Comparison of ENCODE assay signal across 10 cellular contexts in the genomic region with DNA sequence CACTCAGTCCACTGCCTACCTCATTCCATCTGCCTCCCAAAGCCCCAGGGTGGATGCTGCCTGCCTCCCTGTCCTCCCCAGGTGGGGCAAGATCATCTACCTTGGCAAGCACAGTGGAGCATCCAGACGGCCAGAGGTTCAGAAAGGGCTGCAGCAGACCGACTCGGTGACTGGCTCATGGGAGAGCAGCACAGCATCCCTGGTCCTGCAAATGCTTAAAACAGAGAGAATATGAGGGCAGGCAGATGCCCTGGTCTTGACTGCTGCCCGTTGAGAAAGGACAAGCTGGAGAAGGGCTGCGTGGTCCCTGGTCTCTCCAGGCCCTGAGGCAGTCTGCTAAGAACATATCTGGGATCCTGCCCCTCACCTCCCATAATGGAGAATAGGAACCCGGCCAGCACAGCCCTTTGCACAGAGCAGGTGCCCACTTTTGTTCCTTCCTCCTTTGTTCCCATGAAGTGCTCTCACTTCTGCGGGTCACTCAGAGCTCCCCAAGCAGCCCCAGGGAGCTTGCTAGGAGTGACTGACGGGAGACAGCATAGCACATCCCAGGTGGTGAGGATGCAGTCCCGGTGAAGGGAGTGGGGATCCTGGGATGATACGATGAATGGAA. TPM values are rescaled to one million over a fixed set of nuclear protein-coding genes. Genes with fewer than 3 reads are reported as not detected.
DNase-seq lines count a peak whose midpoint lies in the region; ATAC-seq, FAIRE-seq and TF ChIP-seq lines count a peak whose summit lies in the region.
"Had no signal": no experiment of that assay in that cellular context is flagged by ENCODE, and none has a peak within 500 bp of the region (broad histone marks: within the 10 kb centered on the region; RNA-seq: fewer than 3 reads in every experiment).

No MANE protein-coding gene starts in this region.

- WGBS in sigmoid colon, 2 donors: 84 to 89% methylated on average over 10 of the region's 10 CpGs

- TF ChIP-seq EP300 in sigmoid colon (IDR thresholded peaks at IDR 0.05): no peak

- CTCF ChIA-PET in Panc1 (lab: Charles Lee): interaction anchor here (1.3 kb wide), 1 partner anchor 275 kb away, joined by 3 read pairs; no protein-coding TSS in a partner anchor

- no peak for DNase-seq in Panc1 (ENCODE audit: low read depth, low spot score)
- DNase-seq in epithelial cell of proximal tubule (ENCODE audit: low read depth): no peak
- no peak for DNase-seq in sigmoid colon
- DNase-seq in dermis blood vessel endothelial cell: no peak
- no peak for DNase-seq in HTR-8/SVneo (ENCODE audit: insufficient read length, low spot score)
- DNase-seq: RPMI8226 had no signal

- no peak for ATAC-seq in Panc1
- no peak for ATAC-seq in GM18517 (IDR thresholded peaks at IDR 0.05; ENCODE audit: unreplicated experiment)
- ATAC-seq in HG02678 (IDR thresholded peaks at IDR 0.05; ENCODE audit: unreplicated experiment): no peak

- POLR2A ChIA-PET in Panc1 (lab: Charles Lee): no interaction called here

- in situ Hi-C loops in Panc1 (cut with HindIII; ENCODE audit: low pct_unique_long_range_greater_than_20kb, low sequenced_read_pairs): no loop called here

- TF ChIP-seq CTCF in Panc1 (IDR thresholded peaks at IDR 0.05) (no peak), epithelial cell of proximal tubule (conservative IDR thresholded peaks at IDR 0.05; ENCODE audit: low read depth, low read length) (no peak), sigmoid colon (IDR thresholded peaks at IDR 0.05) (no peak)

- no peak for TF ChIP-seq POLR2A in sigmoid colon (IDR thresholded peaks at IDR 0.05)

- H3K27me3 ChIP-seq in Panc1 (ENCODE audit: control insufficient read depth, insufficient read depth, low read length): no peaks in the 10 kb centered on the region
- no peaks in the 10 kb centered on the region for H3K27me3 ChIP-seq in sigmoid colon

- H3K4me1 ChIP-seq in Panc1 (ENCODE audit: control insufficient read depth, insufficient read depth, low read length) (peaks cover 12% of the 10 kb centered on the region), sigmoid colon (peaks cover 0 to 23% (median 13%) of the 10 kb centered on the region in 4 donors)

- H3K36me3 ChIP-seq in Panc1 (ENCODE audit: control insufficient read depth, insufficient read depth, low read length) (peaks cover 19% of the 10 kb centered on the region), sigmoid colon (peaks cover 4 to 45% (median 14%) of the 10 kb centered on the region in 4 donors)

- no peak for FAIRE-seq in HTR-8/SVneo (lab: Jason Lieb, UNC)
- FAIRE-seq: bronchial epithelial cell had no signal

- H3K27ac ChIP-seq in Panc1 (ENCODE audit: low read length): peak overlapping the region; percentile 98
- peak overlapping the region; percentile 88 to 95 (median 93) for H3K27ac ChIP-seq in sigmoid colon

- intact Hi-C loops in Panc1 (cut with micrococcal nuclease; ENCODE audit: unreplicated experiment): no loop called here
- intact Hi-C loops in sigmoid colon (cut with DNase I): no loop called here

- no TSS peak for BruUV-seq in Panc1 (replicated peaks; lab: Mats Ljungman, UMichigan)

- peak overlapping the region; percentile 75; the same call in 1 of the 2 replicates for H3K4me3 ChIP-seq in GM08714 (ENCODE audit: low read length)
- peak overlapping the region; percentile 57 to 85 for H3K4me3 ChIP-seq in Panc1 (ENCODE audit: low read depth in 2 of 2, low read length in 2 of 2)
- H3K4me3 ChIP-seq in epithelial cell of proximal tubule (ENCODE audit: low read depth, low read length): peak overlapping the region; percentile 79
- peak overlapping the region in 1 of 4 donors; percentile 94 for H3K4me3 ChIP-seq in sigmoid colon

- H3K9me3 ChIP-seq in Panc1 (ENCODE audit: control insufficient read depth, insufficient read depth, low read depth, low read length) (no peaks in the 10 kb centered on the region), sigmoid colon (no peaks in the 10 kb centered on the region)

RNA-seq across cellular contexts. Expression of gene HPS1, which starts 1.4 kb away (rescaled TPM):
- total RNA-seq in Panc1 (2021; ENCODE audit: unreplicated experiment) (146 TPM), epithelial cell of proximal tubule (29.2 and 34.6 TPM in 2 replicates), sigmoid colon (10 to 100 TPM; 44.7 to 93.1 (median 45.9) TPM), dermis blood vessel endothelial cell (24.8 and 32.7 TPM in 2 replicates)
- 126 TPM for polyA plus RNA-seq in Panc1 (2012; ENCODE audit: insufficient read length)
- 10 to 100 TPM; 70.7 to 86.7 (median 76.3) TPM for polyA plus RNA-seq in sigmoid colon

RNA-seq across cellular contexts. Expression of gene PYROXD2, which starts 30.3 kb away (rescaled TPM):
- total RNA-seq in Panc1 (2021; ENCODE audit: unreplicated experiment): 2.3 TPM
- polyA plus RNA-seq in Panc1 (2012; ENCODE audit: insufficient read length): 3.5 TPM
- total RNA-seq in epithelial cell of proximal tubule: 3.7 and 5.8 TPM in 2 replicates
- 10 to 100 TPM in 1 of 4 donors, 1 to 10 TPM in 3; 4.4 to 11.9 (median 9.7) TPM for total RNA-seq in sigmoid colon
- 1 to 10 TPM in 2 of 3 donors, under 1 TPM in 1; 0.60 to 8.0 (median 2.3) TPM for polyA plus RNA-seq in sigmoid colon
- total RNA-seq in dermis blood vessel endothelial cell: 3.6 and 6.4 TPM in 2 replicates
